Comparison of ENCODE assay signal across 19 cellular contexts in genomic region chr17:46026815-46027125, GRCh38. TPM values are rescaled to one million over a fixed set of nuclear protein-coding genes. Genes with fewer than 3 reads are reported as not detected.
DNase-seq lines count a peak whose midpoint lies in the region; ATAC-seq, FAIRE-seq and TF ChIP-seq lines count a peak whose summit lies in the region.
"Had no signal": no experiment of that assay in that cellular context is flagged by ENCODE, and none has a peak within 500 bp of the region (broad histone marks: within the 10 kb centered on the region; RNA-seq: fewer than 3 reads in every experiment).

No MANE protein-coding gene starts in this region.

- H4K20me1 ChIP-seq in Karpas-422 (ENCODE audit: insufficient read depth, low read depth, low read length) (no peaks in the 10 kb centered on the region), H1 (replicated peaks in 1 of 2; ENCODE audit: control insufficient read depth in 1 of 2, insufficient read depth in 2 of 2, low read length in 2 of 2) (peaks cover 1 to 5% of the 10 kb centered on the region in 2 experiments)

- DNase-seq in CD4-positive, alpha-beta memory T cell = no peak
- DNase-seq in Karpas-422 (peak; percentile 90), H1 (ENCODE audit: low read depth in 1 of 2, low spot score in 2 of 2) (no peak), psoas muscle (no peak), SJCRH30 (no peak), LoVo (ENCODE audit: low spot score) (no peak)
- no peak for DNase-seq in activated CD4-positive, alpha-beta T cell treated with anti-CD3 and anti-CD28 coated beads for 4 hours
- DNase-seq: activated CD4-positive, CD25-positive, alpha-beta regulatory T cell; CD8-positive, alpha-beta T cell; HFFc6; midbrain; NCI-H146; NCI-H524 treated with DMSO at 0.1 percent for 48 hours; T-cell had no signal

- H3K56ac ChIP-seq in H1 (replicated peaks; ENCODE audit: insufficient read length, low read depth, low read length) = no peak overlapping the region

- FAIRE-seq in H1 (lab: Jason Lieb, UNC) = no peak
- FAIRE-seq: endothelial cell of umbilical vein had no signal

- peaks cover 32% of the 10 kb centered on the region for H3K36me3 ChIP-seq in CD4-positive, alpha-beta memory T cell (ENCODE audit: insufficient read depth, low read length)
- H3K36me3 ChIP-seq in Karpas-422 (ENCODE audit: insufficient read depth, low read length) (peaks cover 18% of the 10 kb centered on the region), H1 (ENCODE audit: control insufficient read depth in 2 of 4, insufficient read depth in 4 of 4, low read length in 3 of 4) (peaks cover 12 to 25% (median 13%) of the 10 kb centered on the region in 4 experiments), psoas muscle (ENCODE audit: insufficient read depth in 1 of 2, low read depth in 1 of 2) (peaks cover 0 to 70% of the 10 kb centered on the region in 2 donors), SJCRH30 (peaks cover 13% of the 10 kb centered on the region; the same call in 1 of the 2 replicates)

- H3K18ac ChIP-seq in H1 (ENCODE audit: extremely low read depth, low read length) = no peak overlapping the region

- no peaks in the 10 kb centered on the region for H3K27me3 Mint-ChIP-seq in CD4-positive, alpha-beta memory T cell
- H3K27me3 Mint-ChIP-seq: T-cell had no signal

- 78% methylated on average over 3 of the region's 3 CpGs; no CpG with 5 or more reads in 1 of the 2 experiments for WGBS in H1 (ENCODE audit: extremely low coverage in 1 of 2, insufficient coverage in 1 of 2, insufficient read length in 1 of 2, insufficient replicate concordance in 2 of 2, low coverage in 1 of 2, low lambda C conversion rate in 2 of 2, missing lambda C conversion rate in 1 of 2), 2 experiments
- 56 to 64% (median 60%) methylated on average over 3 of the region's 3 CpGs for WGBS in psoas muscle, 3 donors

- no peak overlapping the region for H3K14ac ChIP-seq in H1 (ENCODE audit: insufficient read length)

- H3K4ac ChIP-seq in H1 (replicated peaks; ENCODE audit: insufficient read length, low read depth, low read length) = no peak overlapping the region

- H3K9me2 ChIP-seq in Karpas-422 (replicated peaks; ENCODE audit: insufficient read depth, low read length) = no peaks in the 10 kb centered on the region

- H3K36me3 Mint-ChIP-seq in CD4-positive, alpha-beta memory T cell = peaks cover 19 to 45% of the 10 kb centered on the region in 2 donors

- no peak for TF ChIP-seq RAD21 in H1 (IDR thresholded peaks at IDR 0.05 in 1 of 2, conservative IDR thresholded peaks at IDR 0.05 in 1 of 2; ENCODE audit: low read depth in 2 of 2, low read length in 2 of 2)

- CTCF ChIA-PET in CD4-positive, alpha-beta memory T cell (lab: Charles Lee; ENCODE audit: partially characterized antibody) = no interaction called here
- CTCF ChIA-PET in H1 (lab: Charles Lee; ENCODE audit: partially characterized antibody) = interaction anchor here (0.6 to 3.4 kb wide), 9 partner anchors 8 to 190 kb away, joined by 3 to 12 read pairs (median 5); partner anchors contain the start of gene STH

- no peak overlapping the region for H4K8ac ChIP-seq in H1 (ENCODE audit: extremely low read depth, insufficient read depth, low read length)

- no peak overlapping the region for H2BK20ac ChIP-seq in H1 (ENCODE audit: low read length)

- no peak overlapping the region for H4K91ac ChIP-seq in H1 (replicated peaks; ENCODE audit: insufficient read length, low read length)

- TF ChIP-seq CTCF in H1 (IDR thresholded peaks at IDR 0.05; ENCODE audit: control extremely low read depth in 1 of 3, insufficient read depth in 1 of 3, low read depth in 1 of 3, low read length in 3 of 3) (no peak), psoas muscle (IDR thresholded peaks at IDR 0.05) (no peak)

- H3K4me3 ChIP-seq in CD4-positive, alpha-beta memory T cell (ENCODE audit: low read length in 2 of 2) = no peak overlapping the region
- H3K4me3 ChIP-seq in Karpas-422 (ENCODE audit: low read length) (peak overlapping the region; percentile 58), H1 (ENCODE audit: extremely low read depth in 1 of 4, insufficient read depth in 2 of 4, low read depth in 3 of 4, low read length in 4 of 4) (no peak overlapping the region), psoas muscle (no peak overlapping the region), SJCRH30 (no peak overlapping the region)
- H3K4me3 ChIP-seq: PC-9 had no signal

- peaks cover 9% of the 10 kb centered on the region for H3K4me1 ChIP-seq in CD4-positive, alpha-beta memory T cell (ENCODE audit: insufficient read depth, low read length)
- H3K4me1 ChIP-seq in Karpas-422 (ENCODE audit: low read length) (peaks cover 67% of the 10 kb centered on the region), H1 (replicated peaks in 1 of 4; ENCODE audit: control insufficient read depth in 3 of 4, insufficient read depth in 4 of 4, low read length in 3 of 4) (peaks cover 3 to 19% (median 6%) of the 10 kb centered on the region in 4 experiments), psoas muscle (peaks cover 7% of the 10 kb centered on the region), SJCRH30 (no peaks in the 10 kb centered on the region)

- H2AFZ ChIP-seq in Karpas-422 (ENCODE audit: low read length) (no peak overlapping the region), H1 (ENCODE audit: low read length) (no peak overlapping the region)
- H2AFZ ChIP-seq: PC-9 had no signal

- peak overlapping the region in 5 of 7 donors; percentile 7 to 83 (median 46) for H3K27ac Mint-ChIP-seq in CD4-positive, alpha-beta memory T cell

- no peaks in the 10 kb centered on the region for H3K23me2 ChIP-seq in H1 (ENCODE audit: low read depth, low read length)

- no peak overlapping the region for H2BK12ac ChIP-seq in H1 (ENCODE audit: low read depth, low read length)

- no peaks in the 10 kb centered on the region for H3K27me3 ChIP-seq in CD4-positive, alpha-beta memory T cell (ENCODE audit: insufficient read depth, low read length)
- H3K27me3 ChIP-seq in Karpas-422 (ENCODE audit: low read length) = no peaks in the 10 kb centered on the region
- no peaks in the 10 kb centered on the region for H3K27me3 ChIP-seq in H1 (replicated peaks in 1 of 4; ENCODE audit: control insufficient read depth in 3 of 4, extremely low read depth in 1 of 4, insufficient read depth in 3 of 4, low read length in 3 of 4)
- no peaks in the 10 kb centered on the region for H3K27me3 ChIP-seq in psoas muscle (ENCODE audit: insufficient read depth in 3 of 3, low read length in 2 of 3)
- no peaks in the 10 kb centered on the region for H3K27me3 ChIP-seq in SJCRH30

- TF ChIP-seq POLR2A in H1 (IDR thresholded peaks at IDR 0.05; ENCODE audit: control extremely low read depth in 1 of 2, low read depth in 2 of 2, low read length in 2 of 2) = no peak

- peaks cover 3% of the 10 kb centered on the region; the same call in 1 of the 2 replicates for H3K79me1 ChIP-seq in H1 (ENCODE audit: low read depth, low read length)

- peak overlapping the region; percentile 34; the same call in 1 of the 2 replicates for H2AK5ac ChIP-seq in H1 (ENCODE audit: low read depth, low read length)

- no peak overlapping the region for H2BK120ac ChIP-seq in H1 (replicated peaks; ENCODE audit: low read depth, low read length)

- H3K9ac ChIP-seq in Karpas-422 (ENCODE audit: low read length) (peak overlapping the region; percentile 70), H1 (replicated peaks in 1 of 4; ENCODE audit: extremely low read depth in 1 of 4, low read depth in 3 of 4, low read length in 3 of 4) (no peak overlapping the region)

- ATAC-seq in psoas muscle (no peak), HG03025 (IDR thresholded peaks at IDR 0.05; ENCODE audit: low FRiP score, unreplicated experiment) (no peak)
- ATAC-seq: CD8-positive, alpha-beta T cell; T-cell had no signal

- intact Hi-C loops in CD4-positive, alpha-beta memory T cell (cut with micrococcal nuclease) = no loop called here
- intact Hi-C loops in psoas muscle (cut with DNase I) = no loop called here

- peaks cover 10 to 26% (median 15%) of the 10 kb centered on the region in 4 donors for H3K4me1 Mint-ChIP-seq in CD4-positive, alpha-beta memory T cell

- H3K9me3 ChIP-seq in CD4-positive, alpha-beta memory T cell (ENCODE audit: control insufficient read depth in 1 of 2, low read length in 2 of 2) = no peaks in the 10 kb centered on the region
- H3K9me3 ChIP-seq in Karpas-422 (ENCODE audit: low read length) = no peaks in the 10 kb centered on the region
- no peaks in the 10 kb centered on the region for H3K9me3 ChIP-seq in H1 (ENCODE audit: insufficient read depth in 2 of 2, low read depth in 1 of 2, low read length in 1 of 2)
- H3K9me3 ChIP-seq in psoas muscle = no peaks in the 10 kb centered on the region
- H3K9me3 ChIP-seq in SJCRH30 (replicated peaks) = no peaks in the 10 kb centered on the region

- H2BK5ac ChIP-seq in H1 (ENCODE audit: low read depth, low read length) = peak overlapping the region; percentile 26; the same call in 1 of the 2 replicates

- no peak for TF ChIP-seq EP300 in H1 (IDR thresholded peaks at IDR 0.05; ENCODE audit: borderline replicate concordance in 1 of 2, low read depth in 2 of 2, low read length in 2 of 2)

- peaks cover 0 to 3% (median 0%) of the 10 kb centered on the region in 8 donors for H3K9me3 Mint-ChIP-seq in CD4-positive, alpha-beta memory T cell
- H3K9me3 Mint-ChIP-seq: CD8-positive, alpha-beta T cell; HFFc6; T-cell had no signal

- no peak overlapping the region for H4K5ac ChIP-seq in H1 (ENCODE audit: insufficient read length, low read depth, low read length)

- H3K23ac ChIP-seq in H1 (ENCODE audit: insufficient read length) = no peak overlapping the region

- no peaks in the 10 kb centered on the region for H3K79me2 ChIP-seq in Karpas-422 (ENCODE audit: low read length)
- H3K79me2 ChIP-seq in H1 (ENCODE audit: control insufficient read depth in 1 of 2, insufficient read depth in 2 of 2, low read length in 2 of 2) = no peaks in the 10 kb centered on the region

- peak overlapping the region; percentile 72 for H3K4me2 ChIP-seq in Karpas-422 (ENCODE audit: low read depth, low read length, poor library complexity, severe bottlenecking)
- no peak overlapping the region for H3K4me2 ChIP-seq in H1 (ENCODE audit: insufficient read depth in 1 of 2, low read depth in 2 of 2, low read length in 2 of 2)
- H3K4me2 ChIP-seq: PC-9 had no signal

- POLR2A ChIA-PET in CD4-positive, alpha-beta memory T cell (lab: Charles Lee; ENCODE audit: partially characterized antibody) = no interaction called here
- POLR2A ChIA-PET in H1 (lab: Charles Lee; ENCODE audit: partially characterized antibody) = interaction anchor here (1.1 to 4.1 kb wide), 3 partner anchors 13 to 442 kb away, joined by 3 to 16 read pairs (median 3); no protein-coding TSS in a partner anchor

- H2BK15ac ChIP-seq in H1 (ENCODE audit: low read length) = no peak overlapping the region

- no peak overlapping the region for H3K27ac ChIP-seq in CD4-positive, alpha-beta memory T cell (ENCODE audit: low read depth, low read length)
- H3K27ac ChIP-seq in Karpas-422 (ENCODE audit: low read length) = peak overlapping the region; percentile 95
- H3K27ac ChIP-seq in H1 (ENCODE audit: low read depth, low read length) = 0 out of 2 replicates have a peak overlapping the region, but pooled peaks have one; percentile 15
- peak overlapping the region; percentile 44 for H3K27ac ChIP-seq in psoas muscle
- H3K27ac ChIP-seq in SJCRH30 = no peak overlapping the region
- H3K27ac ChIP-seq: PC-9 had no signal

- no peak overlapping the region for H3K4me3 Mint-ChIP-seq in CD4-positive, alpha-beta memory T cell
- H3K4me3 Mint-ChIP-seq: CD8-positive, alpha-beta T cell; HFFc6; T-cell had no signal

RNA-seq across cellular contexts. Expression of gene STH, which starts 27.7 kb away (rescaled TPM):
- total RNA-seq in CD4-positive, alpha-beta memory T cell = not detected
- polyA plus RNA-seq in CD4-positive, alpha-beta memory T cell = not detected
- total RNA-seq in Karpas-422 (2014; rRNA removed; shearing (Covaris generic); ENCODE audit: low replicate concordance) = not detected in 2 replicates
- not detected in 2 replicates for total RNA-seq in H1 (2021; fragmentation: NEBNext Ultra II Directional; extraction: Animal tissue kit (Norgen Biotek cat#: 25700))
- not detected in 2 replicates for polyA plus RNA-seq in H1 (2011; rRNA removed)
- polyA plus RNA-seq in H1 (2011; cell fraction: cytosol; rRNA removed) = not detected
- polyA plus RNA-seq in H1 (2011; cell fraction: nucleus; rRNA removed) = not detected
- not detected in 4 replicates for polyA plus RNA-seq in H1 (2012, experiment 1 of 2)
- not detected for polyA plus RNA-seq in H1 (2012, experiment 2 of 2)
- not detected for polyA plus RNA-seq in H1 (2013, experiment 1 of 2)
- not detected for polyA plus RNA-seq in H1 (2013, experiment 2 of 2)
- polyA minus RNA-seq in H1 (2011; rRNA and poly(A)+ RNA removed) = not detected in 2 replicates
- polyA minus RNA-seq in H1 (2011; cell fraction: cytosol; rRNA and poly(A)+ RNA removed) = not detected
- not detected for polyA minus RNA-seq in H1 (2011; cell fraction: nucleus; rRNA and poly(A)+ RNA removed)
- 1 to 10 TPM in 1 of 4 donors, not detected in 3; 2.0 TPM for total RNA-seq in psoas muscle
- polyA plus RNA-seq in psoas muscle = under 1 TPM in 2 of 3 donors, not detected in 1; 0.25 to 0.26 TPM
- 0.43 TPM in 1 of 2 replicates, not detected in the other for total RNA-seq in SJCRH30 (2014; rRNA removed; shearing (Covaris generic))
- total RNA-seq: CD8-positive, alpha-beta T cell; endothelial cell of umbilical vein; glomerular endothelial cell; HFFc6; osteocyte; PC-9; T-cell had no signal
- polyA plus RNA-seq: endothelial cell of umbilical vein had no signal

Comparison
In these comparisons a context has a peak if more than half of its experiments do, and no peak if none do; other contexts are left out.
1. H3K27ac ChIP-seq: peak in Karpas-422 (single experiment), H1 (single experiment) and psoas muscle (single experiment); none in CD4-positive, alpha-beta memory T cell (single experiment) and SJCRH30 (single experiment).